In the genomic region with DNA sequence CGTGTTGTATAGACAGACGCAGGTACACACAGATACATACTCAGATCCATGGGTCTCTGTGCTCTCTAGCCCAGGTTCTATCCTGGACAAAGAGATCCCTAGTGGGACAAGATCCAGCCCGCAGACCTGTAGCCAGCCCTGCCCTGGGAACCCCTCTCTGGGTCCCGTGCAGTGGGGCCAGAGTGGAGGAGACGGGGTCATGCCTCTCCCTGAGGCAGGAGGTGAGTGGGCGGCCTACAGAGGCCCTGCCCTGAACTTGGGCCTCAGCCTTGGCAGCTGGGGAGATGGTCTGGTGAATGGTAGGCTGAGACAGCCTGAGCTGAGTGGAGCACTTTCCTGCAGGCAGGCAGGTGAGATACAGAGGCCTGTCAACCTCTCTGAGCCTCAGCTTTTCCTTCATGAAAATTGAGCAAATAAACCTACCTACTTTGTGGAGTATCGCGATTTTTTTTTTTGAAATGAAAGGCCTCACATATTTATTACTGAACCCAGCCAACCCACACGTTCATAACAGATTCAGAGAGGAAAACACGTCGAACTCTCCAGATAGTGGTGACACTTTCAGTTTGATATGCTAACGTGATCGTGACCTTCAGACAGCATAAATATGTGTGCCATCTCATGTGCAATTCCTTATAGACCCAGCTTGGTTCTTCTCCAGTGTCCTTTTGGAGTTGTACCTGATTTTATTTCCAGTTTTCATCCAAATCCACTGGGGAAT, we compare ENCODE assay signal across 11 cellular contexts. TPM values are rescaled to one million over a fixed set of nuclear protein-coding genes. Genes with fewer than 3 reads are reported as not detected.
DNase-seq lines count a peak whose midpoint lies in the region; ATAC-seq and TF ChIP-seq lines count a peak whose summit lies in the region.
"Had no signal": no experiment of that assay in that cellular context is flagged by ENCODE, and none has a peak within 500 bp of the region (broad histone marks: within the 10 kb centered on the region; RNA-seq: fewer than 3 reads in every experiment).

No MANE protein-coding gene starts in this region.

- ATAC-seq in HG03354 (IDR thresholded peaks at IDR 0.05; ENCODE audit: poor library complexity, severe bottlenecking, unreplicated experiment) = no peak

- H3K36me3 ChIP-seq in esophagus (ENCODE audit: control insufficient read depth in 2 of 2, insufficient read depth in 2 of 2, low read length in 1 of 2) (peaks cover 0 to 2% of the 10 kb centered on the region in 2 donors), spleen (no peaks in the 10 kb centered on the region), HAP-1 (replicated peaks) (peaks cover 6% of the 10 kb centered on the region; the same call in 1 of the 2 replicates)

- TF ChIP-seq CTCF in GM10266 (IDR thresholded peaks at IDR 0.05; ENCODE audit: control insufficient read depth, insufficient read depth, low read depth, missing control alignments) (no peak), spleen (IDR thresholded peaks at IDR 0.05 in 8 of 11, conservative IDR thresholded peaks at IDR 0.05 in 3 of 11) (no peak)

- intact Hi-C loops in spleen (cut with DNase I; ENCODE audit: low total_unique reads) = no loop called here

- no peaks in the 10 kb centered on the region for H3K27me3 ChIP-seq in esophagus (ENCODE audit: control insufficient read depth in 1 of 2, insufficient read depth in 2 of 2, low read length in 2 of 2)
- H3K27me3 ChIP-seq in spleen (replicated peaks in 1 of 7) = no peaks in the 10 kb centered on the region
- H3K27me3 ChIP-seq in HAP-1 (ENCODE audit: low read depth) = no peaks in the 10 kb centered on the region

- H3K27ac ChIP-seq in esophagus (ENCODE audit: low read depth in 2 of 2, low read length in 1 of 2) (peak overlapping the region; percentile 45 to 70), spleen (peak overlapping the region; percentile 49 to 100 (median 74))

- WGBS in esophagus, 2 donors = 38 to 50% methylated on average over 13 of the region's 13 CpGs
- 40 to 57% (median 49%) methylated on average over 11 to 13 of the region's 13 CpGs for WGBS in spleen, 5 donors

- in situ Hi-C loops in HAP-1 (cut with MboI; ENCODE audit: low sequenced_read_pairs) = no loop called here

- H3K4me1 ChIP-seq in esophagus (ENCODE audit: control insufficient read depth in 2 of 2, insufficient read depth in 2 of 2, low read length in 1 of 2) (peaks cover 5 to 7% of the 10 kb centered on the region in 2 donors), spleen (peaks cover 18 to 61% (median 38%) of the 10 kb centered on the region in 6 donors), HAP-1 (peaks cover 9% of the 10 kb centered on the region)

- H3K9me3 Mint-ChIP-seq in T-helper 2 cell treated with Interferon-gamma antibody and Interleukin-4, amounts not matched to agents 5 μg/mL and 100 μg/mL, for 36 hours = no peaks in the 10 kb centered on the region

- peaks cover 40% of the 10 kb centered on the region for H3K4me1 Mint-ChIP-seq in T-helper 2 cell treated with Interferon-gamma antibody and Interleukin-4, amounts not matched to agents 5 μg/mL and 100 μg/mL, for 36 hours (ENCODE audit: low read depth)

- H3K36me3 Mint-ChIP-seq in T-helper 2 cell treated with Interferon-gamma antibody and Interleukin-4, amounts not matched to agents 5 μg/mL and 100 μg/mL, for 36 hours (ENCODE audit: low read depth) = peaks cover 7% of the 10 kb centered on the region

- H3K4me3 ChIP-seq in esophagus (ENCODE audit: low read depth in 1 of 2, low read length in 2 of 2) (no peak overlapping the region), spleen (no peak overlapping the region), HAP-1 (no peak overlapping the region)

- no peak for TF ChIP-seq POLR2A in spleen (IDR thresholded peaks at IDR 0.05)

- H3K9me3 ChIP-seq in esophagus (ENCODE audit: control insufficient read depth in 2 of 2, insufficient read depth in 1 of 2, low read depth in 1 of 2, low read length in 1 of 2) (no peaks in the 10 kb centered on the region), spleen (no peaks in the 10 kb centered on the region), HAP-1 (no peaks in the 10 kb centered on the region)

- H3K27me3 Mint-ChIP-seq in T-helper 2 cell treated with Interferon-gamma antibody and Interleukin-4, amounts not matched to agents 5 μg/mL and 100 μg/mL, for 36 hours (ENCODE audit: low read depth) = peaks cover under 1% of the 10 kb centered on the region

- peak overlapping the region; percentile 78 for H3K27ac Mint-ChIP-seq in T-helper 2 cell treated with Interferon-gamma antibody and Interleukin-4, amounts not matched to agents 5 μg/mL and 100 μg/mL, for 36 hours

- H3K4me3 Mint-ChIP-seq in T-helper 2 cell treated with Interferon-gamma antibody and Interleukin-4, amounts not matched to agents 5 μg/mL and 100 μg/mL, for 36 hours = peak overlapping the region; percentile 61

- DNase-seq in GM10266 (ENCODE audit: extremely low spot score) (peak; percentile 64), spleen (peak; percentile 79), HAP-1 (ENCODE audit: low spot score in 2 of 2) (no peak), NOMO-1 treated with DMSO at 0.1 percent for 48 hours (lab: John Stamatoyannopoulos, UW; ENCODE audit: unreplicated experiment) (no peak), glomerular visceral epithelial cell (ENCODE audit: extremely low spot score) (no peak)
- peak; percentile 73 for DNase-seq in T-helper 2 cell treated with Interferon-gamma antibody and Interleukin-4, amounts not matched to agents 5 μg/mL and 100 μg/mL, for 36 hours (ENCODE audit: low spot score)
- DNase-seq: aorta, DND-41, RPMI8226 had no signal

RNA-seq across cellular contexts. Expression of a gene that starts 3.4 kb away (rescaled TPM):
- polyA plus RNA-seq in esophagus (10 to 100 TPM; 57.9 to 84.5 TPM), spleen (10 to 100 TPM; 47.5 to 86.5 (median 75.6) TPM)
- 100 to 1,000 TPM; 119 to 232 (median 159) TPM for total RNA-seq in spleen

RNA-seq across cellular contexts. Expression of a gene that starts 10.6 kb away (rescaled TPM):
- polyA plus RNA-seq in esophagus = 10 to 100 TPM in 1 of 2 donors, under 1 TPM in 1; 0.88 to 12.2 TPM
- total RNA-seq in spleen = 10 to 100 TPM in 3 of 7 donors, 1 to 10 TPM in 4; 4.7 to 17.1 (median 8.6) TPM
- polyA plus RNA-seq in spleen = 10 to 100 TPM in 1 of 3 donors, 1 to 10 TPM in 2; 1.4 to 15.6 (median 7.8) TPM

RNA-seq across cellular contexts. Expression of a gene that starts 38.0 kb away (rescaled TPM):
- polyA plus RNA-seq in esophagus = 100 to 1,000 TPM in 1 of 2 donors, 10 to 100 TPM in 1; 96.9 to 113 TPM
- total RNA-seq in spleen = 10 to 100 TPM; 55.8 to 86.5 (median 65.1) TPM
- polyA plus RNA-seq in spleen = 100 to 1,000 TPM in 2 of 3 donors, 10 to 100 TPM in 1; 91.6 to 192 (median 151) TPM

RNA-seq across cellular contexts. Expression of a gene that starts 55.5 kb away (rescaled TPM):
- polyA plus RNA-seq in esophagus = 1 to 10 TPM; 1.8 to 1.9 TPM
- 10 to 100 TPM; 20.2 to 65.6 (median 45.1) TPM for total RNA-seq in spleen
- 10 to 100 TPM in 1 of 3 donors, 1 to 10 TPM in 2; 9.3 to 17.3 (median 9.6) TPM for polyA plus RNA-seq in spleen

RNA-seq across cellular contexts. Expression of a gene that starts 58.6 kb away (rescaled TPM):
- polyA plus RNA-seq in esophagus = under 1 TPM; 0.07 to 0.39 TPM
- total RNA-seq in spleen = 1 to 10 TPM in 6 of 7 donors, under 1 TPM in 1; 0.60 to 7.6 (median 3.3) TPM
- polyA plus RNA-seq in spleen = 1 to 10 TPM in 1 of 3 donors, under 1 TPM in 2; 0.07 to 1.2 (median 0.61) TPM

Comparison
In these comparisons a context has a peak if more than half of its experiments do, and no peak if none do; other contexts are left out.
1. DNase-seq: peak in GM10266 (single experiment), T-helper 2 cell treated with Interferon-gamma antibody and Interleukin-4, amounts not matched to agents 5 μg/mL and 100 μg/mL, for 36 hours (single experiment) and spleen (single experiment); none in HAP-1 (0 of 2), NOMO-1 treated with DMSO at 0.1 percent for 48 hours (single experiment) and glomerular visceral epithelial cell (single experiment).